In the genomic region with DNA sequence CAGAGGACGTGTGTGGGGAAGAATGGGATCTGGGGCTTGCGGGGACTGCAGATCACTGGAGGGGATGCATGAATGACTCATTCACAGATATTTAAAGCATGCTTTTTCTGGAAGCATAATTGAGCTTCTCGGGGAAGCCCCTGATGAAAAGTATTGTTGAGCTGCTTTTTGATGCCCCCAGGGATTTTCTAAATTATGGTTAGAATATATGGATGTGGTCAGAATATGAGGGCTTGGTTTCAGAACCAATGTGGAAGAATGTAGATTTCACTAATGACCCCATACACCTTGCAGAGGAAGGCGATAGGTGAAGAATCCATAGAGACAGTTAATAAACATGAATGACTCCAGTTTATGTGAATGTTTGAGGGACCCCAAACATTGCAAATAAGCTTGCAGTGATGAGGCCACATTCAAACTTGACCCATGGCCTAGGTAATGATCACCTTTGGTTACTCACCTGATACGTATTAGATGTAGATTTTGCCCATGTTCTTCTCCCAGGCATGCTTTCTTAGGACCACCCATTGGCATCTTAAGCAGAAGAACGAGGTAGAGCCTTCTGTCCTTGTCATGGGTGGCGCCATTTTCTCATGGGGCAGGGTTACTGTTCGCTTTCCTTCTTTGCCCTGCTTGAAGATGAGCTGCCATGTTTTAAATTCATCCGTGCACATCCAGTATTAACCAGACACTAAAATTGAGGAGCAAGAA, we compare ENCODE assay signal across 22 cellular contexts.
"Had no signal": no experiment of that assay in that cellular context is flagged by ENCODE, and none has a peak within 500 bp of the region (broad histone marks: within the 10 kb centered on the region; RNA-seq: fewer than 3 reads in every experiment).

No MANE protein-coding gene starts in this region.

- H3K36me3 ChIP-seq: lower lobe of right lung, ovary, suprapubic skin, transverse colon, uterus had no signal

- H3K4me3 ChIP-seq: lower lobe of right lung, ovary, prostate gland, right atrium auricular region, stomach, suprapubic skin, transverse colon, uterus had no signal

- H3K27me3 ChIP-seq: ovary, right atrium auricular region, stomach, suprapubic skin, transverse colon, uterus had no signal

- H3K4me1 ChIP-seq: lower lobe of right lung, uterus had no signal

- H3K9me3 ChIP-seq: lower lobe of right lung, ovary, prostate gland, right atrium auricular region, stomach, suprapubic skin, transverse colon, uterus had no signal

- H3K27ac ChIP-seq: epithelial cell of prostate, lower lobe of right lung, ovary, prostate gland, right atrium auricular region, stomach, suprapubic skin, transverse colon, uterus had no signal

- DNase-seq: activated B cell treated with CpG ODN at 0.5 μM for 24 hours; activated CD4-positive, alpha-beta T cell treated with anti-CD3 and anti-CD28 coated beads for 36 hours; activated CD4-positive, alpha-beta T cell treated with anti-CD3 and anti-CD28 coated beads, Interleukin-2, amount 50 U/mL, for 4 hours; activated naive CD4-positive, alpha-beta T cell treated with Interleukin-2 at 50 U/mL for 16 hours; activated naive CD8-positive, alpha-beta T cell treated with anti-CD3 and anti-CD28 coated beads for 36 hours; activated T-cell treated with anti-CD3 and anti-CD28 coated beads, Interleukin-2, amount 50 U/mL, for 48 hours; cerebellar nuclear complex; lower lobe of right lung; naive B cell; ovary; stimulated activated CD4-positive, alpha-beta T cell treated with anti-CD3 and anti-CD28 coated beads, Interleukin-12 subunit alpha, Interleukin-12 subunit beta, amount 100 ng/mL, for 4 hours; stimulated activated CD4-positive, alpha-beta T cell treated with anti-CD3 and anti-CD28 coated beads, Interleukin-4, amount 100 ng/mL, for 4 hours; stomach; T-helper 1 cell; T1000; transverse colon; uterus had no signal

- ATAC-seq: activated CD4-positive, alpha-beta T cell treated with anti-CD3 and anti-CD28 coated beads for 36 hours; left lobe of liver; lower lobe of right lung had no signal
